In the genomic region with DNA sequence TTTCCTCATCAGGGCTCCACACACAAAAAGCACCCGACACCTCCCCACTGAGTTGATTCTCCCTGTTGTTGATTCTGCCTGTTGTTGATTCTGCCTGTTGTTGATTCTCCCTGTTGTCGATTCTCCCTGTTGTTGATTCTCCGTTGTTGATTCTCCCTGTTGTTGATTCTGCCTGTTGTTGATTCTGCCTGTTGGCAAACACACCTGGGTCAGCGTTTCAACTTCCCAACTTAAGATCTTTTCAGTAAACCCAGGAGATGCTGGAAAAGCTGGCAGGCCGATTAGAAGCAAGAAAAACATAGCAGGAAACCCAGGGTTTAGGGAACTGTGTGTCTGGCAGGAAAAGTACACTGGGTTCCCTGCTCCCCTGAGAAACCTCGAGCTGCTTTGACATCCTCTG, we compare ENCODE assay signal across 17 cellular contexts. TPM values are rescaled to one million over a fixed set of nuclear protein-coding genes. Genes with fewer than 3 reads are reported as not detected.
DNase-seq lines count a peak whose midpoint lies in the region; ATAC-seq and TF ChIP-seq lines count a peak whose summit lies in the region.
"Had no signal": no experiment of that assay in that cellular context is flagged by ENCODE, and none has a peak within 500 bp of the region (broad histone marks: within the 10 kb centered on the region; RNA-seq: fewer than 3 reads in every experiment).

No MANE protein-coding gene starts in this region.

- H3K9me3 Mint-ChIP-seq in MCF 10A (ENCODE audit: unreplicated experiment) (no peaks in the 10 kb centered on the region), memory B cell (no peaks in the 10 kb centered on the region)
- no peaks in the 10 kb centered on the region for H3K9me3 Mint-ChIP-seq in stimulated activated naive B cell treated with anti-CD40 and anti-IgM and Interleukin-4, amounts not matched to agents 10 μg/mL and 1 μg/mL and 100 μg/mL, for 72 hours
- H3K9me3 Mint-ChIP-seq: CD8-positive, alpha-beta memory T cell had no signal

- BruUV-seq in MCF 10A (replicated peaks; lab: Mats Ljungman, UMichigan) = TSS peak; percentile 15

- peaks cover 0 to 7% of the 10 kb centered on the region in 2 donors for H3K4me1 ChIP-seq in breast epithelium

- no peak for TF ChIP-seq POLR2A in breast epithelium (IDR thresholded peaks at IDR 0.05)

- peak overlapping the region in 1 of 2 donors; percentile 17 for H3K27ac ChIP-seq in breast epithelium
- H3K27ac ChIP-seq: A549, PC-9 had no signal

- H3K9me3 ChIP-seq in breast epithelium (no peaks in the 10 kb centered on the region), T-helper 17 cell (ENCODE audit: control insufficient read depth, low read length, poor library complexity, severe bottlenecking) (no peaks in the 10 kb centered on the region)
- H3K9me3 ChIP-seq: A549 had no signal

- H3K36me3 Mint-ChIP-seq in MCF 10A (ENCODE audit: insufficient read depth, unreplicated experiment) (peaks cover 5% of the 10 kb centered on the region), T-helper 17 cell (ENCODE audit: low read depth) (peaks cover 2% of the 10 kb centered on the region), memory B cell (peaks cover 4% of the 10 kb centered on the region)
- peaks cover 6 to 8% of the 10 kb centered on the region in 2 donors for H3K36me3 Mint-ChIP-seq in stimulated activated naive B cell treated with anti-CD40 and anti-IgM and Interleukin-4, amounts not matched to agents 10 μg/mL and 1 μg/mL and 100 μg/mL, for 72 hours

- no peak for TF ChIP-seq CTCF in MCF 10A (IDR thresholded peaks at IDR 0.05; ENCODE audit: unreplicated experiment)
- no peak for TF ChIP-seq CTCF in breast epithelium (IDR thresholded peaks at IDR 0.05)

- POLR2A ChIA-PET in MCF 10A (lab: Yijun Ruan, JAX) = interaction anchor here (0.7 to 3.5 kb wide), 3 partner anchors 33 to 55 kb away, joined by 4 to 27 read pairs (median 25); no protein-coding TSS in a partner anchor

- H3K4me3 ChIP-seq in breast epithelium = no peak overlapping the region
- H3K4me3 ChIP-seq: A549, PC-9 had no signal

- no peak overlapping the region for H3K27ac Mint-ChIP-seq in MCF 10A (ENCODE audit: low read depth, unreplicated experiment)
- H3K27ac Mint-ChIP-seq in T-helper 17 cell = peak overlapping the region; percentile 32
- peak overlapping the region; percentile 85 for H3K27ac Mint-ChIP-seq in memory B cell
- peak overlapping the region; percentile 85 for H3K27ac Mint-ChIP-seq in stimulated activated naive B cell treated with anti-CD40 and anti-IgM and Interleukin-4, amounts not matched to agents 10 μg/mL and 1 μg/mL and 100 μg/mL, for 72 hours

- H3K36me3 ChIP-seq in breast epithelium = no peaks in the 10 kb centered on the region

- H3K4me1 Mint-ChIP-seq in MCF 10A (ENCODE audit: insufficient read depth, unreplicated experiment) = peaks cover 14% of the 10 kb centered on the region
- peaks cover 3% of the 10 kb centered on the region for H3K4me1 Mint-ChIP-seq in T-helper 17 cell
- H3K4me1 Mint-ChIP-seq in memory B cell = peaks cover 13% of the 10 kb centered on the region
- H3K4me1 Mint-ChIP-seq in stimulated activated naive B cell treated with anti-CD40 and anti-IgM and Interleukin-4, amounts not matched to agents 10 μg/mL and 1 μg/mL and 100 μg/mL, for 72 hours = peaks cover 9 to 16% of the 10 kb centered on the region in 2 donors

- DNase-seq in MCF 10A (ENCODE audit: unreplicated experiment) (no peak), breast epithelium (ENCODE audit: low spot score in 2 of 2) (no peak), T-helper 17 cell (no peak), memory B cell (ENCODE audit: low spot score in 2 of 2) (no peak), germinal center (ENCODE audit: low spot score) (no peak)
- DNase-seq in stimulated activated naive B cell treated with anti-CD40 and anti-IgM and Interleukin-4, amounts not matched to agents 10 μg/mL and 1 μg/mL and 100 μg/mL, for 72 hours = no peak
- no peak for DNase-seq in stimulated activated CD4-positive, alpha-beta T cell treated with anti-CD3 and anti-CD28 coated beads, Interleukin-4, amount 100 ng/mL, for 4 hours
- DNase-seq: DND-41, KG1, NCI-H187, NCI-H2107, NCI-H524 treated with DMSO at 0.1 percent for 48 hours, PC-9 had no signal

- CTCF ChIA-PET in MCF 10A (lab: Yijun Ruan, JAX) = interaction anchor here (1.4 to 5.9 kb wide), 6 partner anchors 10 to 55 kb away, joined by 6 to 87 read pairs (median 8); no protein-coding TSS in a partner anchor

- intact Hi-C loops in MCF 10A (cut with micrococcal nuclease) = no loop called here
- intact Hi-C loops in breast epithelium (cut with DNase I; ENCODE audit: low total_unique reads) = no loop called here

- ATAC-seq in T-helper 17 cell (no peak), memory B cell (ENCODE audit: low read depth) (no peak), GM18519 (IDR thresholded peaks at IDR 0.05; ENCODE audit: low FRiP score, unreplicated experiment) (no peak)
- ATAC-seq in stimulated activated naive B cell treated with anti-CD40 and anti-IgM and Interleukin-4, amounts not matched to agents 10 μg/mL and 1 μg/mL and 100 μg/mL, for 72 hours (replicated peaks) = no peak
- ATAC-seq: A549 had no signal

- H3K4me3 Mint-ChIP-seq in MCF 10A (ENCODE audit: unreplicated experiment) (no peak overlapping the region), T-helper 17 cell (no peak overlapping the region), memory B cell (no peak overlapping the region)
- H3K4me3 Mint-ChIP-seq in stimulated activated naive B cell treated with anti-CD40 and anti-IgM and Interleukin-4, amounts not matched to agents 10 μg/mL and 1 μg/mL and 100 μg/mL, for 72 hours = peak overlapping the region in 1 of 2 donors; percentile 8
- H3K4me3 Mint-ChIP-seq: CD8-positive, alpha-beta memory T cell had no signal

- H3K27me3 Mint-ChIP-seq in MCF 10A (ENCODE audit: insufficient read depth, unreplicated experiment) = no peaks in the 10 kb centered on the region
- H3K27me3 Mint-ChIP-seq in T-helper 17 cell = no peaks in the 10 kb centered on the region
- H3K27me3 Mint-ChIP-seq in memory B cell = no peaks in the 10 kb centered on the region
- H3K27me3 Mint-ChIP-seq in stimulated activated naive B cell treated with anti-CD40 and anti-IgM and Interleukin-4, amounts not matched to agents 10 μg/mL and 1 μg/mL and 100 μg/mL, for 72 hours = peaks cover 0 to 4% of the 10 kb centered on the region in 2 donors
- H3K27me3 Mint-ChIP-seq: CD8-positive, alpha-beta memory T cell had no signal

- H3K27me3 ChIP-seq in breast epithelium = no peaks in the 10 kb centered on the region

RNA-seq across cellular contexts. Expression of gene TNK2, which starts 47.9 kb away (rescaled TPM):
- total RNA-seq in MCF 10A (2022) (56.1 and 75.8 TPM in 2 replicates), breast epithelium (10 to 100 TPM; 13.1 to 28.7 (median 24.9) TPM), T-helper 17 cell (100 to 1,000 TPM; 123 to 125 TPM)

RNA-seq across cellular contexts. Expression of gene MUC4, which starts 48.7 kb away (rescaled TPM):
- total RNA-seq in MCF 10A (2022) (not detected in 2 replicates), breast epithelium (1 to 10 TPM in 1 of 3 donors, under 1 TPM in 1, not detected in 1; under 0.01 to 1.3 TPM), T-helper 17 cell (not detected)
- total RNA-seq: H4 had no signal
